1 cellular context compared by ENCODE assay signal in genomic region chr6:125956506-125957390, GRCh38.
A peak's percentile ranks its signal among the peaks of the same experiment; 100 is the strongest.
TF ChIP-seq lines count a peak whose summit lies in the region.

Gene HINT3, plus strand, starts transcription at chr6:125956770. Its CDS starts 208 bp downstream, at chr6:125956978.

TF ChIP-seq in HEK293, 187 proteins besides CTCF, POLR2A, EP300 and RAD21 (continued from another document and continues in another):
- TF ChIP-seq ZBTB17 (tag by site-specific recombination; IDR thresholded peaks at IDR 0.05) (peak; percentile 95), ZNF529 (tag by site-specific recombination; IDR thresholded peaks at IDR 0.05; ENCODE audit: insufficient replicate concordance) (no peak), ZNF423 (tag by site-specific recombination; IDR thresholded peaks at IDR 0.05) (0 out of 2 replicates have a peak, but pooled peaks have one; percentile 12), ZBTB8A (tag by site-specific recombination; IDR thresholded peaks at IDR 0.05) (peak; percentile 96), ZFP3 (tag by site-specific recombination; IDR thresholded peaks at IDR 0.05; ENCODE audit: low read depth) (peak; percentile 38; the same call in 1 of the 2 replicates), ZNF341 (tag by site-specific recombination; IDR thresholded peaks at IDR 0.05; ENCODE audit: low read depth) (no peak; the same call in 1 of the 2 replicates), ZBTB7A (tag by site-specific recombination; IDR thresholded peaks at IDR 0.05; ENCODE audit: low read depth) (0 out of 2 replicates have a peak, but pooled peaks have one; percentile 56), ZSCAN16 (tag by site-specific recombination; IDR thresholded peaks at IDR 0.05) (no peak; the same call in 1 of the 2 replicates), ZBTB48 (tag by site-specific recombination; IDR thresholded peaks at IDR 0.05) (peak; percentile 89), ZNF398 (tag by site-specific recombination; IDR thresholded peaks at IDR 0.05) (no peak; the same call in none of the 2 replicates), ZNF16 (tag by site-specific recombination; IDR thresholded peaks at IDR 0.05; ENCODE audit: low read depth) (0 out of 2 replicates have a peak, but pooled peaks have one; percentile 11), ZSCAN4 (tag by site-specific recombination; IDR thresholded peaks at IDR 0.05) (peak; percentile 48; the same call in 1 of the 2 replicates), OSR2 (tag by site-specific recombination; IDR thresholded peaks at IDR 0.05) (peak; percentile 41), ZBTB1 (tag by site-specific recombination; IDR thresholded peaks at IDR 0.05) (no peak), SETDB1 (IDR thresholded peaks at IDR 0.05; ENCODE audit: insufficient read length, low read length) (peak; percentile 65), ZFHX2 (tag by site-specific recombination; conservative IDR thresholded peaks at IDR 0.05) (peak; percentile 83), ZNF133 (tag by site-specific recombination; IDR thresholded peaks at IDR 0.05) (no peak), ZSCAN30 (tag by site-specific recombination; IDR thresholded peaks at IDR 0.05) (peak; percentile 97), HOXC10 (CRISPR knock-in tag; IDR thresholded peaks at IDR 0.05) (no peak), ZNF621 (tag by site-specific recombination; IDR thresholded peaks at IDR 0.05) (no peak), ZNF692 (tag by site-specific recombination; IDR thresholded peaks at IDR 0.05) (peak; percentile 87), ZNF501 (tag by site-specific recombination; IDR thresholded peaks at IDR 0.05) (peak; percentile 99), ZNF571 (tag by site-specific recombination; IDR thresholded peaks at IDR 0.05) (no peak), ZNF416 (tag by site-specific recombination; IDR thresholded peaks at IDR 0.05) (no peak), ZNF26 (tag by site-specific recombination; IDR thresholded peaks at IDR 0.05) (no peak), ZBTB6 (tag by site-specific recombination; IDR thresholded peaks at IDR 0.05) (peak; percentile 79), GLI4 (tag by site-specific recombination; IDR thresholded peaks at IDR 0.05) (peak; percentile 24; the same call in 1 of the 2 replicates), ZNF76 (tag by site-specific recombination; IDR thresholded peaks at IDR 0.05; ENCODE audit: borderline replicate concordance, low read depth) (peak; percentile 55), ZNF112 (tag by site-specific recombination; IDR thresholded peaks at IDR 0.05) (no peak), ZNF837 (tag by site-specific recombination; IDR thresholded peaks at IDR 0.05) (no peak), ZBTB26 (tag by site-specific recombination; optimal IDR thresholded peaks at IDR 0.05) (peak; percentile 94), HOXD13 (CRISPR knock-in tag; IDR thresholded peaks at IDR 0.05; ENCODE audit: borderline replicate concordance) (no peak; the same call in 1 of the 2 replicates), ZNF677 (tag by site-specific recombination; IDR thresholded peaks at IDR 0.05) (0 out of 2 replicates have a peak, but pooled peaks have one; percentile 9), SP3 (tag by site-specific recombination; IDR thresholded peaks at IDR 0.05) (peak; percentile 55; the same call in 1 of the 2 replicates), ZBTB20 (tag by site-specific recombination; IDR thresholded peaks at IDR 0.05) (peak; percentile 94), PRDM10 (tag by site-specific recombination; IDR thresholded peaks at IDR 0.05) (peak; percentile 87), ZNF274 (IDR thresholded peaks at IDR 0.05; ENCODE audit: low read length) (no peak), ZNF274 (tag by site-specific recombination; IDR thresholded peaks at IDR 0.05; ENCODE audit: borderline replicate concordance) (no peak), ZNF19 (tag by site-specific recombination; IDR thresholded peaks at IDR 0.05; ENCODE audit: low read depth) (no peak), HIC1 (tag by site-specific recombination; IDR thresholded peaks at IDR 0.05) (peak; percentile 77), SALL2 (tag by site-specific recombination; IDR thresholded peaks at IDR 0.05; ENCODE audit: borderline replicate concordance) (no peak), ZNF561 (tag by site-specific recombination; IDR thresholded peaks at IDR 0.05; ENCODE audit: borderline replicate concordance) (peak; percentile 95), PBX3 (CRISPR knock-in tag; IDR thresholded peaks at IDR 0.05) (peak; percentile 84), WT1 (tag by site-specific recombination; IDR thresholded peaks at IDR 0.05) (peak; percentile 62; the same call in 1 of the 2 replicates), INSM2 (tag by site-specific recombination; IDR thresholded peaks at IDR 0.05) (peak; percentile 79), ZNF366 (tag by site-specific recombination; conservative IDR thresholded peaks at IDR 0.05) (peak; percentile 82), ZNF521 (tag by site-specific recombination; IDR thresholded peaks at IDR 0.05) (no peak), ZNF146 (tag by site-specific recombination; IDR thresholded peaks at IDR 0.05) (0 out of 2 replicates have a peak, but pooled peaks have one; percentile 40), ZNF654 (tag by site-specific recombination; IDR thresholded peaks at IDR 0.05; ENCODE audit: low read depth) (peak; percentile 66)
